ENCODE assay signal across 11 cellular contexts in genomic region chr21:33578959-33579542, GRCh38. TPM values are rescaled to one million over a fixed set of nuclear protein-coding genes. Genes with fewer than 3 reads are reported as not detected.
DNase-seq lines count a peak whose midpoint lies in the region; ATAC-seq, FAIRE-seq and TF ChIP-seq lines count a peak whose summit lies in the region.
"Had no signal": no experiment of that assay in that cellular context is flagged by ENCODE, and none has a peak within 500 bp of the region (broad histone marks: within the 10 kb centered on the region; RNA-seq: fewer than 3 reads in every experiment).

No MANE protein-coding gene starts in this region.

- ATAC-seq in GM18868 (IDR thresholded peaks at IDR 0.05; ENCODE audit: unreplicated experiment) = no peak

- peak overlapping the region; percentile 28 for H3K27ac ChIP-seq in HL-60 (replicated peaks)
- no peak overlapping the region for H3K27ac ChIP-seq in mesendoderm (ENCODE audit: low read depth, low read length)

- intact Hi-C loops in activated T-helper 2 cell treated with anti-CD3 and anti-CD28 coated beads, Interferon-gamma antibody, Interleukin-2, Interleukin-4, amounts not matched to agents 10 μg/mL and 5 μg/mL and 100 μg/mL, durations not matched to agents 14 hours and 24 hours and 36 hours (cut with micrococcal nuclease) = no loop called here

- peak; percentile 35 for FAIRE-seq in D721Med (lab: Jason Lieb, UNC)
- FAIRE-seq: colon had no signal

- H3K27me3 ChIP-seq in HL-60 (ENCODE audit: insufficient read depth, poor library complexity, severe bottlenecking) (no peaks in the 10 kb centered on the region), mesendoderm (ENCODE audit: insufficient read depth, low read length, poor library complexity) (no peaks in the 10 kb centered on the region)

- H3K4ac ChIP-seq in mesendoderm (ENCODE audit: low read depth, low read length) = no peak overlapping the region

- H3K9me3 Mint-ChIP-seq in activated T-helper 2 cell treated with anti-CD3 and anti-CD28 coated beads, Interferon-gamma antibody, Interleukin-2, Interleukin-4, amounts not matched to agents 10 μg/mL and 5 μg/mL and 100 μg/mL, durations not matched to agents 14 hours and 24 hours and 36 hours = no peaks in the 10 kb centered on the region

- H3K4me2 ChIP-seq in mesendoderm (ENCODE audit: low read length) = no peak overlapping the region

- no peak overlapping the region for H4K8ac ChIP-seq in mesendoderm (ENCODE audit: low read depth, low read length)

- peaks cover 52% of the 10 kb centered on the region for H3K36me3 Mint-ChIP-seq in activated T-helper 2 cell treated with anti-CD3 and anti-CD28 coated beads, Interferon-gamma antibody, Interleukin-2, Interleukin-4, amounts not matched to agents 10 μg/mL and 5 μg/mL and 100 μg/mL, durations not matched to agents 14 hours and 24 hours and 36 hours (ENCODE audit: low read depth)

- no peaks in the 10 kb centered on the region for H3K79me1 ChIP-seq in mesendoderm (ENCODE audit: low read length)

- H2BK120ac ChIP-seq in mesendoderm (ENCODE audit: low read depth, low read length) = no peak overlapping the region

- H3K36me3 ChIP-seq in mesendoderm (ENCODE audit: control insufficient read depth, insufficient read depth, low read length) = peaks cover 2% of the 10 kb centered on the region

- no peak overlapping the region for H2BK5ac ChIP-seq in mesendoderm (ENCODE audit: low read length)

- H3K4me3 ChIP-seq in HL-60 (replicated peaks; ENCODE audit: insufficient read depth, low read length) (no peak overlapping the region), mesendoderm (ENCODE audit: low read length) (no peak overlapping the region)

- no peak overlapping the region for H3K4me3 Mint-ChIP-seq in activated T-helper 2 cell treated with anti-CD3 and anti-CD28 coated beads, Interferon-gamma antibody, Interleukin-2, Interleukin-4, amounts not matched to agents 10 μg/mL and 5 μg/mL and 100 μg/mL, durations not matched to agents 14 hours and 24 hours and 36 hours (ENCODE audit: low read depth)

- H2AK5ac ChIP-seq in mesendoderm (ENCODE audit: low read length) = no peak overlapping the region

- no peak overlapping the region for H3K23ac ChIP-seq in mesendoderm (ENCODE audit: low read length)

- no CpG with 5 or more reads among the region's 7 CpGs for WGBS in mesendoderm (ENCODE audit: extremely low coverage, insufficient coverage, low lambda C conversion rate)

- H3K56ac ChIP-seq in mesendoderm (ENCODE audit: low read length) = peak overlapping the region; percentile 56

- H2BK15ac ChIP-seq in mesendoderm (replicated peaks; ENCODE audit: low read depth) = no peak overlapping the region

- peak overlapping the region; percentile 55 for H3K27ac Mint-ChIP-seq in activated T-helper 2 cell treated with anti-CD3 and anti-CD28 coated beads, Interferon-gamma antibody, Interleukin-2, Interleukin-4, amounts not matched to agents 10 μg/mL and 5 μg/mL and 100 μg/mL, durations not matched to agents 14 hours and 24 hours and 36 hours

- no peak overlapping the region for H4K5ac ChIP-seq in mesendoderm (ENCODE audit: low read length)

- TF ChIP-seq CTCF in D721Med (IDR thresholded peaks at IDR 0.05; ENCODE audit: insufficient read depth, missing control alignments) (no peak), HL-60 (IDR thresholded peaks at IDR 0.05; ENCODE audit: insufficient read depth, low read length) (no peak)

- DNase-seq in D721Med (ENCODE audit: insufficient read length, low spot score) (no peak), HL-60 (ENCODE audit: low read depth in 1 of 2, low spot score in 1 of 2) (no peak), mesendoderm (no peak), OCI-M2 (lab: John Stamatoyannopoulos, UW; ENCODE audit: unreplicated experiment) (no peak), iPS-NIHi11 (ENCODE audit: low spot score) (no peak), iPS-NIHi7 (ENCODE audit: extremely low spot score) (no peak)
- no peak for DNase-seq in activated T-helper 2 cell treated with anti-CD3 and anti-CD28 coated beads, Interferon-gamma antibody, Interleukin-2, Interleukin-4, amounts not matched to agents 10 μg/mL and 5 μg/mL and 100 μg/mL, durations not matched to agents 14 hours and 24 hours and 36 hours (ENCODE audit: low spot score)
- DNase-seq: NCI-H1048; stimulated activated CD4-positive, alpha-beta T cell treated with anti-CD3 and anti-CD28 coated beads, Interleukin-2, amount 100 ng/mL, for 24 hours had no signal

- H3K27me3 Mint-ChIP-seq in activated T-helper 2 cell treated with anti-CD3 and anti-CD28 coated beads, Interferon-gamma antibody, Interleukin-2, Interleukin-4, amounts not matched to agents 10 μg/mL and 5 μg/mL and 100 μg/mL, durations not matched to agents 14 hours and 24 hours and 36 hours (ENCODE audit: low read depth) = no peaks in the 10 kb centered on the region

- H3K9ac ChIP-seq in mesendoderm (ENCODE audit: low read length) = no peak overlapping the region

- H3K79me2 ChIP-seq in mesendoderm (ENCODE audit: control insufficient read depth, insufficient read depth, low read length) = no peaks in the 10 kb centered on the region

- peaks cover 7% of the 10 kb centered on the region for H3K4me1 Mint-ChIP-seq in activated T-helper 2 cell treated with anti-CD3 and anti-CD28 coated beads, Interferon-gamma antibody, Interleukin-2, Interleukin-4, amounts not matched to agents 10 μg/mL and 5 μg/mL and 100 μg/mL, durations not matched to agents 14 hours and 24 hours and 36 hours (ENCODE audit: low read depth)

- no peaks in the 10 kb centered on the region for H3K4me1 ChIP-seq in mesendoderm (ENCODE audit: control insufficient read depth, low read depth, low read length)

- no peak overlapping the region for H3K18ac ChIP-seq in mesendoderm (ENCODE audit: low read length)

RNA-seq across cellular contexts. Expression of gene DONSON, which starts 9.4 kb away (rescaled TPM):
- total RNA-seq in activated T-helper 2 cell treated with anti-CD3 and anti-CD28 coated beads, Interferon-gamma antibody, Interleukin-2, Interleukin-4, amounts not matched to agents 10 μg/mL and 5 μg/mL and 100 μg/mL, durations not matched to agents 14 hours and 24 hours and 36 hours = 40.3 and 41.7 TPM in 2 replicates
- 22.6 TPM for polyA plus RNA-seq in mesendoderm (2013, experiment 1 of 2)
- 22.2 TPM for polyA plus RNA-seq in mesendoderm (2013, experiment 2 of 2)

RNA-seq across cellular contexts. Expression of gene SON, which starts 36.2 kb away (rescaled TPM):
- 345 and 376 TPM in 2 replicates for total RNA-seq in activated T-helper 2 cell treated with anti-CD3 and anti-CD28 coated beads, Interferon-gamma antibody, Interleukin-2, Interleukin-4, amounts not matched to agents 10 μg/mL and 5 μg/mL and 100 μg/mL, durations not matched to agents 14 hours and 24 hours and 36 hours
- polyA plus RNA-seq in mesendoderm (2013, experiment 1 of 2) = 119 TPM
- polyA plus RNA-seq in mesendoderm (2013, experiment 2 of 2) = 114 TPM

RNA-seq across cellular contexts. Expression of gene GART, which starts 37.1 kb away (rescaled TPM):
- total RNA-seq in activated T-helper 2 cell treated with anti-CD3 and anti-CD28 coated beads, Interferon-gamma antibody, Interleukin-2, Interleukin-4, amounts not matched to agents 10 μg/mL and 5 μg/mL and 100 μg/mL, durations not matched to agents 14 hours and 24 hours and 36 hours = 197 and 199 TPM in 2 replicates
- 125 TPM for polyA plus RNA-seq in mesendoderm (2013, experiment 1 of 2)
- 124 TPM for polyA plus RNA-seq in mesendoderm (2013, experiment 2 of 2)
